Comparison of ENCODE assay signal across 18 cellular contexts in genomic region chr6:46438245-46438644, GRCh38. TPM values are rescaled to one million over a fixed set of nuclear protein-coding genes. Genes with fewer than 3 reads are reported as not detected.
DNase-seq lines count a peak whose midpoint lies in the region; ATAC-seq, FAIRE-seq and TF ChIP-seq lines count a peak whose summit lies in the region.
"Had no signal": no experiment of that assay in that cellular context is flagged by ENCODE, and none has a peak within 500 bp of the region (broad histone marks: within the 10 kb centered on the region; RNA-seq: fewer than 3 reads in every experiment).

No MANE protein-coding gene starts in this region.

- H3K9me3 Mint-ChIP-seq in astrocyte (ENCODE audit: unreplicated experiment) (no peaks in the 10 kb centered on the region), osteocyte (ENCODE audit: unreplicated experiment) (peaks cover 2% of the 10 kb centered on the region), progenitor cell of endocrine pancreas (ENCODE audit: low read depth) (peaks cover 2% of the 10 kb centered on the region)

- no peaks in the 10 kb centered on the region for H3K36me3 Mint-ChIP-seq in astrocyte (ENCODE audit: low read depth, unreplicated experiment)
- H3K36me3 Mint-ChIP-seq in osteocyte (ENCODE audit: unreplicated experiment), result peaks cover 1% of the 10 kb centered on the region
- peaks cover 3% of the 10 kb centered on the region for H3K36me3 Mint-ChIP-seq in progenitor cell of endocrine pancreas (ENCODE audit: insufficient read depth)
- H3K36me3 Mint-ChIP-seq: CD4-positive, alpha-beta memory T cell had no signal

- no peak overlapping the region for H3K4me3 ChIP-seq in astrocyte (ENCODE audit: insufficient read depth, low read depth, low read length)
- H3K4me3 ChIP-seq in gastroesophageal sphincter, result no peak overlapping the region
- no peak overlapping the region for H3K4me3 ChIP-seq in vagina
- H3K4me3 ChIP-seq in Karpas-422 (ENCODE audit: low read length), result no peak overlapping the region
- no peak overlapping the region for H3K4me3 ChIP-seq in colonic mucosa

- TF ChIP-seq EP300 in gastroesophageal sphincter (IDR thresholded peaks at IDR 0.05), result no peak

- no peak for TF ChIP-seq CTCF in astrocyte (IDR thresholded peaks at IDR 0.05; ENCODE audit: insufficient read depth, low read depth, low read length)
- TF ChIP-seq CTCF in gastroesophageal sphincter (IDR thresholded peaks at IDR 0.05), result no peak
- no peak for TF ChIP-seq CTCF in osteocyte (IDR thresholded peaks at IDR 0.05)
- TF ChIP-seq CTCF in vagina (IDR thresholded peaks at IDR 0.05), result no peak
- TF ChIP-seq CTCF in progenitor cell of endocrine pancreas (IDR thresholded peaks at IDR 0.05; ENCODE audit: unreplicated experiment), result no peak
- TF ChIP-seq CTCF in colonic mucosa (IDR thresholded peaks at IDR 0.05), result no peak

- DNase-seq in astrocyte (ENCODE audit: low read depth) (no peak), osteocyte (ENCODE audit: extremely low spot score, unreplicated experiment) (no peak), vagina (ENCODE audit: extremely low spot score in 2 of 2) (no peak), Karpas-422 (no peak), progenitor cell of endocrine pancreas (ENCODE audit: low spot score, unreplicated experiment) (no peak), colonic mucosa (no peak)
- DNase-seq: BE2C; CD4-positive, alpha-beta memory T cell; DMS79 treated with DMSO at 0.1 percent for 48 hours; NCI-H1930; NCI-H2171; NCI-H446 treated with DMSO at 0.1 percent for 48 hours; NCI-H774 had no signal

- 93 to 95% methylated on average over 4 of the region's 4 CpGs for WGBS in gastroesophageal sphincter (ENCODE audit: low coverage in 1 of 2), 2 donors

- TF ChIP-seq POLR2A in gastroesophageal sphincter (IDR thresholded peaks at IDR 0.05) (no peak), vagina (IDR thresholded peaks at IDR 0.05) (no peak)

- H3K4me1 ChIP-seq in astrocyte (ENCODE audit: insufficient read depth, low read length) (no peaks in the 10 kb centered on the region), gastroesophageal sphincter (peaks cover 15 to 63% (median 16%) of the 10 kb centered on the region in 3 donors), vagina (peaks cover 16% of the 10 kb centered on the region), Karpas-422 (ENCODE audit: low read length) (no peaks in the 10 kb centered on the region), colonic mucosa (no peaks in the 10 kb centered on the region)
- H3K4me1 ChIP-seq: BE2C had no signal

- H3K9me3 ChIP-seq in astrocyte (ENCODE audit: insufficient read depth, low read depth, low read length) (no peaks in the 10 kb centered on the region), gastroesophageal sphincter (no peaks in the 10 kb centered on the region), vagina (no peaks in the 10 kb centered on the region), Karpas-422 (ENCODE audit: low read length) (no peaks in the 10 kb centered on the region), colonic mucosa (no peaks in the 10 kb centered on the region)
- H3K9me3 ChIP-seq: BE2C had no signal

- H3K4me3 Mint-ChIP-seq in astrocyte (ENCODE audit: unreplicated experiment), result no peak overlapping the region
- no peak overlapping the region for H3K4me3 Mint-ChIP-seq in osteocyte (ENCODE audit: unreplicated experiment)
- no peak overlapping the region for H3K4me3 Mint-ChIP-seq in progenitor cell of endocrine pancreas (ENCODE audit: low read depth)
- H3K4me3 Mint-ChIP-seq: CD4-positive, alpha-beta memory T cell had no signal

- peaks cover 26% of the 10 kb centered on the region for H3K4me1 Mint-ChIP-seq in astrocyte (ENCODE audit: low read depth, unreplicated experiment)
- H3K4me1 Mint-ChIP-seq in osteocyte (ENCODE audit: unreplicated experiment), result peaks cover 49% of the 10 kb centered on the region
- H3K4me1 Mint-ChIP-seq in progenitor cell of endocrine pancreas (ENCODE audit: low read depth), result peaks cover 4% of the 10 kb centered on the region
- H3K4me1 Mint-ChIP-seq: CD4-positive, alpha-beta memory T cell had no signal

- H3K4me2 ChIP-seq in astrocyte (ENCODE audit: low read length) (no peak overlapping the region), Karpas-422 (ENCODE audit: low read depth, low read length, poor library complexity, severe bottlenecking) (no peak overlapping the region)

- H3K27me3 ChIP-seq in astrocyte (ENCODE audit: insufficient read depth, low read length) (peaks cover 2% of the 10 kb centered on the region), gastroesophageal sphincter (no peaks in the 10 kb centered on the region), vagina (no peaks in the 10 kb centered on the region), Karpas-422 (ENCODE audit: low read length) (no peaks in the 10 kb centered on the region), colonic mucosa (no peaks in the 10 kb centered on the region)
- H3K27me3 ChIP-seq: BE2C had no signal

- intact Hi-C loops in vagina (cut with DNase I) (no loop called here), colonic mucosa (cut with DNase I) (no loop called here)

- H3K27me3 Mint-ChIP-seq in astrocyte (ENCODE audit: low read depth, unreplicated experiment), result no peaks in the 10 kb centered on the region
- H3K27me3 Mint-ChIP-seq in osteocyte (ENCODE audit: unreplicated experiment), result no peaks in the 10 kb centered on the region
- no peaks in the 10 kb centered on the region for H3K27me3 Mint-ChIP-seq in progenitor cell of endocrine pancreas

- peak overlapping the region; percentile 95 for H3K27ac Mint-ChIP-seq in astrocyte (ENCODE audit: unreplicated experiment)
- peak overlapping the region; percentile 64 for H3K27ac Mint-ChIP-seq in osteocyte (ENCODE audit: unreplicated experiment)
- H3K27ac Mint-ChIP-seq in progenitor cell of endocrine pancreas, result no peak overlapping the region
- H3K27ac Mint-ChIP-seq: CD4-positive, alpha-beta memory T cell had no signal

- H4K20me1 ChIP-seq in astrocyte (ENCODE audit: insufficient read depth, low read length), result no peaks in the 10 kb centered on the region
- no peaks in the 10 kb centered on the region for H4K20me1 ChIP-seq in Karpas-422 (ENCODE audit: insufficient read depth, low read depth, low read length)

- H2AFZ ChIP-seq in astrocyte (ENCODE audit: low read depth, low read length) (no peak overlapping the region), Karpas-422 (ENCODE audit: low read length) (no peak overlapping the region)

- no peak for ATAC-seq in gastroesophageal sphincter

- no peak for FAIRE-seq in astrocyte (lab: Jason Lieb, UNC)
- FAIRE-seq: D721Med, G401.6, GM12892, RCC 7860 had no signal

- no peak overlapping the region for H3K9ac ChIP-seq in astrocyte (ENCODE audit: low read length)
- H3K9ac ChIP-seq in Karpas-422 (ENCODE audit: low read length), result no peak overlapping the region
- no peak overlapping the region for H3K9ac ChIP-seq in colonic mucosa (ENCODE audit: low read depth in 2 of 2, low read length in 2 of 2)

- no peak overlapping the region for H3K27ac ChIP-seq in astrocyte (ENCODE audit: low read depth, low read length)
- H3K27ac ChIP-seq in gastroesophageal sphincter, result peak overlapping the region in 3 of 4 donors; percentile 20 to 72 (median 53)
- H3K27ac ChIP-seq in vagina, result peak overlapping the region; percentile 28
- H3K27ac ChIP-seq in Karpas-422 (ENCODE audit: low read length), result no peak overlapping the region
- H3K27ac ChIP-seq in colonic mucosa, result no peak overlapping the region

- H3K79me2 ChIP-seq in astrocyte (ENCODE audit: insufficient read depth, low read length) (no peaks in the 10 kb centered on the region), Karpas-422 (ENCODE audit: low read length) (no peaks in the 10 kb centered on the region)

- no peaks in the 10 kb centered on the region for H3K36me3 ChIP-seq in astrocyte (ENCODE audit: insufficient read depth, low read length)
- no peaks in the 10 kb centered on the region for H3K36me3 ChIP-seq in gastroesophageal sphincter
- H3K36me3 ChIP-seq in vagina, result no peaks in the 10 kb centered on the region
- no peaks in the 10 kb centered on the region for H3K36me3 ChIP-seq in Karpas-422 (ENCODE audit: insufficient read depth, low read length)
- no peaks in the 10 kb centered on the region for H3K36me3 ChIP-seq in colonic mucosa
- H3K36me3 ChIP-seq: BE2C had no signal

- H3K9me2 ChIP-seq in Karpas-422 (replicated peaks; ENCODE audit: insufficient read depth, low read length), result no peaks in the 10 kb centered on the region

RNA-seq across cellular contexts. Expression of gene RCAN2, which starts 53.0 kb away (rescaled TPM):
- total RNA-seq in astrocyte, result 9.9 and 10.6 TPM in 2 replicates
- 100 to 1,000 TPM in 2 of 4 donors, 10 to 100 TPM in 2; 46.9 to 289 (median 171) TPM for total RNA-seq in gastroesophageal sphincter
- 27.9 and 31.3 TPM in 2 replicates for total RNA-seq in osteocyte
- total RNA-seq in vagina, result 20.9 TPM
- total RNA-seq in Karpas-422 (2014; rRNA removed; shearing (Covaris generic); ENCODE audit: low replicate concordance), result 2.3 and 4.7 TPM in 2 replicates
- 23.3 and 27.4 TPM in 2 replicates for total RNA-seq in progenitor cell of endocrine pancreas
- total RNA-seq in colonic mucosa, result 1 to 10 TPM; 3.6 to 7.0 TPM
- total RNA-seq: CD4-positive, alpha-beta memory T cell had no signal

Comparison
In these comparisons a context has a peak if more than half of its experiments do, and no peak if none do; other contexts are left out.
1. H3K27ac ChIP-seq: peak in gastroesophageal sphincter (3 of 4) and vagina (single experiment); none in astrocyte (single experiment), Karpas-422 (single experiment) and colonic mucosa (single experiment).